1 cellular context compared by ENCODE assay signal in the genomic region with DNA sequence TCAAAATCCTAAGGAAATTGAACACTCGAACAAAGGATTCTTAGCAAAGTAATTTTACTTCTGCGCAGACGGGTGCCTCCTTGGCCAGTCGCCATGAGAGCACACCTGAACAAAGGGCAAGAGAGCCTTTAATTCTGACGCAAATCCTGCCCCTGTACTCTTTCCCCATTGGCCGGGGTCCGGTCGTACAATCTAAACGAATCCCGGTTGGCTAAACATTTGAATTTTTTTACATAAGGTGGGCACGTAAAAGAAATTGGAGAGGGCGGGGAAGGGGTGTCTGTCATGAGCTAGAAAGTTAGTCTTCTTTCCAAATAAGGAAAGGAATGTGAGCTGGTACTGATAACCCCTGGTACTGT.
TF ChIP-seq lines count a peak whose summit lies in the region.

No MANE protein-coding gene starts in this region.

TF ChIP-seq in H1, 55 proteins besides CTCF, POLR2A, EP300 and RAD21 (continued from another document):
- TF ChIP-seq, protein P1, sequence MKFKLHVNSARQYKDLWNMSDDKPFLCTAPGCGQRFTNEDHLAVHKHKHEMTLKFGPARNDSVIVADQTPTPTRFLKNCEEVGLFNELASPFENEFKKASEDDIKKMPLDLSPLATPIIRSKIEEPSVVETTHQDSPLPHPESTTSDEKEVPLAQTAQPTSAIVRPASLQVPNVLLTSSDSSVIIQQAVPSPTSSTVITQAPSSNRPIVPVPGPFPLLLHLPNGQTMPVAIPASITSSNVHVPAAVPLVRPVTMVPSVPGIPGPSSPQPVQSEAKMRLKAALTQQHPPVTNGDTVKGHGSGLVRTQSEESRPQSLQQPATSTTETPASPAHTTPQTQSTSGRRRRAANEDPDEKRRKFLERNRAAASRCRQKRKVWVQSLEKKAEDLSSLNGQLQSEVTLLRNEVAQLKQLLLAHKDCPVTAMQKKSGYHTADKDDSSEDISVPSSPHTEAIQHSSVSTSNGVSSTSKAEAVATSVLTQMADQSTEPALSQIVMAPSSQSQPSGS (IDR thresholded peaks at IDR 0.05; ENCODE audit: low read length): peak; percentile 20; the same call in 1 of the 2 replicates
- no peak for TF ChIP-seq SP2 (IDR thresholded peaks at IDR 0.05; ENCODE audit: low read length)
- TF ChIP-seq KDM5A (IDR thresholded peaks at IDR 0.05; ENCODE audit: low read length): no peak
- no peak for TF ChIP-seq CTBP2 (IDR thresholded peaks at IDR 0.05; ENCODE audit: borderline replicate concordance, insufficient read depth, insufficient read length, low read length)
